ENCODE assay signal across 26 cellular contexts in the genomic region with DNA sequence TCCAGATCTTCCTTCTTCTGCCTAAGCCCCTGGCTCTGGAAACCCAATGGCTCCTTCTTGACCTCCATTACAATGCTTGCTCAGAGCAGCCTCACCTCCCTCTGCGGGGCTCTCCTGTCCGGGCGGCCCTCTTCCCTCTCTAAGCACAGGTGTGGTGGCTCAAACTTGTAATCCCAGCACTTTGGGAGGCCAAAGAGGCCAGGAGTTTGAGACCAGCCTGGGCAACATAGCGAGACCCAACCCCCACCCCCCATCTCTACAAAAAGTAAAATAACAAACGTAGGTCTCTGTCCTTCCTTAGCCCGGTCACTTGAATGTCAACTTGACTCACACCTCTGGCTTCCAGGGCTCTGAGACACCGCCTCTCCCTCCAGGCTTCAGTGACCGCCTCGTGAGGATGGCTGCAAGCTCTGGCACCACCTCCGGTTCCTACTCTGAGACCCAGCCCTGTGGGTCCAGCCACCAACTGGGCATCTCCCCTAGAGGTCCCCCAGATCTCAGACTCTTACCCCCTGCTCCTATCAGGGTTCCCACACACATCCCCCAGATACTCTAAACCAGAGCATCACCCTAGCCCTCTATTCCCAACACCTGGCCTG. TPM values are rescaled to one million over a fixed set of nuclear protein-coding genes. Genes with fewer than 3 reads are reported as not detected.
DNase-seq lines count a peak whose midpoint lies in the region; ATAC-seq lines count a peak whose summit lies in the region.
"Had no signal": no experiment of that assay in that cellular context is flagged by ENCODE, and none has a peak within 500 bp of the region (broad histone marks: within the 10 kb centered on the region; RNA-seq: fewer than 3 reads in every experiment).

No MANE protein-coding gene starts in this region.

- peaks cover 12% of the 10 kb centered on the region for H3K79me1 ChIP-seq in trophoblast cell (ENCODE audit: low read length)

- no peak overlapping the region for H2BK12ac ChIP-seq in trophoblast cell (ENCODE audit: low read length)

- no peak overlapping the region for H2BK120ac ChIP-seq in trophoblast cell (ENCODE audit: insufficient read depth, low read length, poor library complexity)

- H3K23ac ChIP-seq in trophoblast cell (ENCODE audit: low read length): no peak overlapping the region

- H3K27me3 Mint-ChIP-seq in T-helper 2 cell treated with Interferon-gamma antibody and Interleukin-4, amounts not matched to agents 5 μg/mL and 100 μg/mL, for 36 hours (ENCODE audit: low read depth): peaks cover 40% of the 10 kb centered on the region
- peaks cover 6% of the 10 kb centered on the region for H3K27me3 Mint-ChIP-seq in T-helper 17 cell

- no peaks in the 10 kb centered on the region for H3K36me3 Mint-ChIP-seq in T-helper 2 cell treated with Interferon-gamma antibody and Interleukin-4, amounts not matched to agents 5 μg/mL and 100 μg/mL, for 36 hours (ENCODE audit: low read depth)
- peaks cover 2% of the 10 kb centered on the region for H3K36me3 Mint-ChIP-seq in T-helper 17 cell (ENCODE audit: low read depth)
- H3K36me3 Mint-ChIP-seq: naive thymus-derived CD8-positive, alpha-beta T cell had no signal

- H3K9ac ChIP-seq in trophoblast cell (ENCODE audit: low read length) (no peak overlapping the region), Karpas-422 (ENCODE audit: low read length) (no peak overlapping the region)

- H3K9me3 ChIP-seq in T-helper 17 cell (ENCODE audit: control insufficient read depth, low read length, poor library complexity, severe bottlenecking) (no peaks in the 10 kb centered on the region), trophoblast cell (ENCODE audit: insufficient read depth, low read depth, low read length) (peaks cover 1% of the 10 kb centered on the region), Karpas-422 (ENCODE audit: low read length) (no peaks in the 10 kb centered on the region)
- H3K9me3 ChIP-seq: upper lobe of left lung had no signal

- no peak overlapping the region for H3K4me3 Mint-ChIP-seq in T-helper 2 cell treated with Interferon-gamma antibody and Interleukin-4, amounts not matched to agents 5 μg/mL and 100 μg/mL, for 36 hours
- peak overlapping the region; percentile 95 for H3K4me3 Mint-ChIP-seq in T-helper 17 cell

- H3K4me1 ChIP-seq in trophoblast cell (ENCODE audit: control insufficient read depth in 1 of 2, insufficient read depth in 2 of 2, low read length in 2 of 2): peaks cover 15 to 21% of the 10 kb centered on the region in 2 experiments
- H3K4me1 ChIP-seq in Karpas-422 (ENCODE audit: low read length): peaks cover 15% of the 10 kb centered on the region

- ATAC-seq in T-helper 17 cell (no peak), HG03432 (IDR thresholded peaks at IDR 0.05; ENCODE audit: unreplicated experiment) (no peak)
- ATAC-seq: HCT116; naive thymus-derived CD8-positive, alpha-beta T cell had no signal

- no peaks in the 10 kb centered on the region for H3K36me3 ChIP-seq in trophoblast cell (ENCODE audit: control insufficient read depth in 1 of 2, insufficient read depth in 2 of 2, low read length in 2 of 2)
- no peaks in the 10 kb centered on the region for H3K36me3 ChIP-seq in Karpas-422 (ENCODE audit: insufficient read depth, low read length)
- H3K36me3 ChIP-seq: upper lobe of left lung had no signal

- WGBS in trophoblast cell (ENCODE audit: extremely low coverage, insufficient coverage, insufficient read length): no CpG with 5 or more reads among the region's 10 CpGs

- H3K4ac ChIP-seq in trophoblast cell (ENCODE audit: low read depth, low read length): no peak overlapping the region

- H2AFZ ChIP-seq in trophoblast cell (ENCODE audit: insufficient read depth, low read length, poor library complexity) (no peak overlapping the region), Karpas-422 (ENCODE audit: low read length) (no peak overlapping the region)

- H4K12ac ChIP-seq in trophoblast cell (ENCODE audit: low read depth, low read length): no peak overlapping the region

- no peak overlapping the region for H3K4me3 ChIP-seq in trophoblast cell (ENCODE audit: low read depth, low read length)
- H3K4me3 ChIP-seq in Karpas-422 (ENCODE audit: low read length): no peak overlapping the region
- H3K4me3 ChIP-seq: skin epidermis had no signal

- DNase-seq in T-helper 2 cell treated with Interferon-gamma antibody and Interleukin-4, amounts not matched to agents 5 μg/mL and 100 μg/mL, for 36 hours (ENCODE audit: low spot score): no peak
- no peak for DNase-seq in T-helper 2 cell
- DNase-seq in T-helper 17 cell: no peak
- peak; percentile 54 for DNase-seq in kidney tubule cell (ENCODE audit: low spot score)
- DNase-seq in trophoblast cell: peak; percentile 58 to 63
- DNase-seq in Karpas-422: no peak
- DNase-seq in amygdala (lab: John Stamatoyannopoulos, UW): no peak
- DNase-seq: activated CD4-positive, alpha-beta T cell treated with anti-CD3 and anti-CD28 coated beads, Interleukin-2, amount 50 U/mL, for 1 hour; activated CD8-positive, alpha-beta memory T cell treated with anti-CD3 and anti-CD28 coated beads, Interleukin-2, amount 50 U/mL, for 4 hours; activated effector memory CD4-positive, alpha-beta T cell treated with anti-CD3 and anti-CD28 coated beads, Interleukin-2, amount 50 U/mL, for 16 hours; AML-193; amniotic stem cell; kidney; mammary epithelial cell; naive thymus-derived CD8-positive, alpha-beta T cell; NCI-H146; NCI-H2171; NCI-H69; SHP77; stimulated activated CD4-positive, alpha-beta T cell treated with anti-CD3 and anti-CD28 coated beads, Interleukin-2, amount 100 ng/mL, for 24 hours; stimulated activated naive CD4-positive, alpha-beta T cell treated with Interleukin-2 at 50 U/mL for 16 hours; SW 1271; upper lobe of left lung had no signal

- H2BK5ac ChIP-seq in trophoblast cell (ENCODE audit: low read depth, low read length, poor library complexity): no peak overlapping the region

- H3K4me2 ChIP-seq in trophoblast cell (ENCODE audit: low read length) (no peak overlapping the region), Karpas-422 (ENCODE audit: low read depth, low read length, poor library complexity, severe bottlenecking) (no peak overlapping the region)

- no peak overlapping the region for H3K14ac ChIP-seq in trophoblast cell (ENCODE audit: low read length)

- H3K27ac ChIP-seq in trophoblast cell (ENCODE audit: low read depth, low read length) (no peak overlapping the region), Karpas-422 (ENCODE audit: low read length) (no peak overlapping the region)

- H3K27ac Mint-ChIP-seq in T-helper 2 cell treated with Interferon-gamma antibody and Interleukin-4, amounts not matched to agents 5 μg/mL and 100 μg/mL, for 36 hours: peak overlapping the region; percentile 47
- H3K27ac Mint-ChIP-seq in T-helper 17 cell: peak overlapping the region; percentile 45

- H3K27me3 ChIP-seq in trophoblast cell (ENCODE audit: insufficient read depth, low read length): peaks cover 16% of the 10 kb centered on the region
- no peaks in the 10 kb centered on the region for H3K27me3 ChIP-seq in Karpas-422 (ENCODE audit: low read length)
- H3K27me3 ChIP-seq: upper lobe of left lung had no signal

- peaks cover 15% of the 10 kb centered on the region for H3K4me1 Mint-ChIP-seq in T-helper 2 cell treated with Interferon-gamma antibody and Interleukin-4, amounts not matched to agents 5 μg/mL and 100 μg/mL, for 36 hours (ENCODE audit: low read depth)
- peaks cover 24% of the 10 kb centered on the region for H3K4me1 Mint-ChIP-seq in T-helper 17 cell

- H4K8ac ChIP-seq in trophoblast cell (ENCODE audit: low read depth, low read length): no peak overlapping the region

- H3K79me2 ChIP-seq in trophoblast cell (ENCODE audit: control insufficient read depth, insufficient read depth, low read length, poor library complexity): no peaks in the 10 kb centered on the region
- no peaks in the 10 kb centered on the region for H3K79me2 ChIP-seq in Karpas-422 (ENCODE audit: low read length)

- H2AK5ac ChIP-seq in trophoblast cell (ENCODE audit: low read length): no peak overlapping the region

- H4K91ac ChIP-seq in trophoblast cell (ENCODE audit: low read depth, low read length): no peak overlapping the region

- H4K20me1 ChIP-seq in Karpas-422 (ENCODE audit: insufficient read depth, low read depth, low read length): no peaks in the 10 kb centered on the region

- no peaks in the 10 kb centered on the region for H3K9me3 Mint-ChIP-seq in T-helper 2 cell treated with Interferon-gamma antibody and Interleukin-4, amounts not matched to agents 5 μg/mL and 100 μg/mL, for 36 hours

- H3K18ac ChIP-seq in trophoblast cell (ENCODE audit: low read length): no peak overlapping the region

- H3K9me2 ChIP-seq in Karpas-422 (replicated peaks; ENCODE audit: insufficient read depth, low read length): no peaks in the 10 kb centered on the region

RNA-seq across cellular contexts. Expression of a gene that starts 4.6 kb away (rescaled TPM):
- 10 to 100 TPM in 1 of 2 donors, 1 to 10 TPM in 1; 9.5 to 13.1 TPM for total RNA-seq in T-helper 17 cell
- polyA plus RNA-seq in trophoblast cell (2013): 1.2 and 1.4 TPM in 2 replicates
- total RNA-seq in Karpas-422 (2014; rRNA removed; shearing (Covaris generic); ENCODE audit: low replicate concordance): not detected in 2 replicates

RNA-seq across cellular contexts. Expression of a gene that starts 28.6 kb away (rescaled TPM):
- 100 to 1,000 TPM; 869 to 906 TPM for total RNA-seq in T-helper 17 cell
- polyA plus RNA-seq in trophoblast cell (2013): 183 and 188 TPM in 2 replicates
- 146 and 233 TPM in 2 replicates for total RNA-seq in Karpas-422 (2014; rRNA removed; shearing (Covaris generic); ENCODE audit: low replicate concordance)

RNA-seq across cellular contexts. Expression of a gene that starts 56.3 kb away (rescaled TPM):
- total RNA-seq in T-helper 17 cell: under 1 TPM in 1 of 2 donors, not detected in 1; 0.29 TPM
- 0.21 and 0.58 TPM in 2 replicates for polyA plus RNA-seq in trophoblast cell (2013)
- total RNA-seq in Karpas-422 (2014; rRNA removed; shearing (Covaris generic); ENCODE audit: low replicate concordance): 3.4 and 5.0 TPM in 2 replicates

Comparison
In these comparisons a context has a peak if more than half of its experiments do, and no peak if none do; other contexts are left out.
1. DNase-seq: peak in kidney tubule cell (single experiment) and trophoblast cell (2 of 2); none in T-helper 2 cell treated with Interferon-gamma antibody and Interleukin-4, amounts not matched to agents 5 μg/mL and 100 μg/mL, for 36 hours (single experiment), T-helper 2 cell (0 of 5), T-helper 17 cell (0 of 3), Karpas-422 (single experiment) and amygdala (0 of 56).
2. RNA of a gene that starts 4.6 kb away (total RNA-seq): 9.5 to 13.1 TPM in T-helper 17 cell; not detected in Karpas-422; every median in the first group is over 10 times any median in the second.